ENCODE assay signal across 1 cellular context in the genomic region with DNA sequence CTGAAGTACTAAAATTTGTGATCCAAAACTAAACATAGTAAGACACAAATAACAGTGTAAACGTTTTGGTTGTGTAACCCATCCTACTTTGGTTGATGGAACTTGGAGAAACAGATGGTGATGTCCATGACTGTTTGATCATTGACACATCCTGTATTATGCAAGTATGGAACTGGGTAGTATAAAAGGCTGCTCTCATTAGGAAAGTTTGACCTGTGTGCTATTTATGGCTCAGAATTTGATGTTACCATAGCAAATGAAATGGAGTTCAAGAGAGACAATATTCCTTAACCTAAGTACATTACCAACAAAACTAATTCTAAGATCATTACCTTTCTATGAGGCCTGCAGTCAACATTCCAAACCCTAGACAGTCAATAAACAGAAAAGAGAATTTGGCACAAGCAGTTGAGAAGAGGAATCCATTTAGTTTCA.
TF ChIP-seq lines count a peak whose summit lies in the region.

No MANE protein-coding gene starts in this region.

TF ChIP-seq in HepG2, 621 proteins besides CTCF, POLR2A, EP300 and RAD21 (continued from another document and continues in another):
- TF ChIP-seq, protein P1, sequence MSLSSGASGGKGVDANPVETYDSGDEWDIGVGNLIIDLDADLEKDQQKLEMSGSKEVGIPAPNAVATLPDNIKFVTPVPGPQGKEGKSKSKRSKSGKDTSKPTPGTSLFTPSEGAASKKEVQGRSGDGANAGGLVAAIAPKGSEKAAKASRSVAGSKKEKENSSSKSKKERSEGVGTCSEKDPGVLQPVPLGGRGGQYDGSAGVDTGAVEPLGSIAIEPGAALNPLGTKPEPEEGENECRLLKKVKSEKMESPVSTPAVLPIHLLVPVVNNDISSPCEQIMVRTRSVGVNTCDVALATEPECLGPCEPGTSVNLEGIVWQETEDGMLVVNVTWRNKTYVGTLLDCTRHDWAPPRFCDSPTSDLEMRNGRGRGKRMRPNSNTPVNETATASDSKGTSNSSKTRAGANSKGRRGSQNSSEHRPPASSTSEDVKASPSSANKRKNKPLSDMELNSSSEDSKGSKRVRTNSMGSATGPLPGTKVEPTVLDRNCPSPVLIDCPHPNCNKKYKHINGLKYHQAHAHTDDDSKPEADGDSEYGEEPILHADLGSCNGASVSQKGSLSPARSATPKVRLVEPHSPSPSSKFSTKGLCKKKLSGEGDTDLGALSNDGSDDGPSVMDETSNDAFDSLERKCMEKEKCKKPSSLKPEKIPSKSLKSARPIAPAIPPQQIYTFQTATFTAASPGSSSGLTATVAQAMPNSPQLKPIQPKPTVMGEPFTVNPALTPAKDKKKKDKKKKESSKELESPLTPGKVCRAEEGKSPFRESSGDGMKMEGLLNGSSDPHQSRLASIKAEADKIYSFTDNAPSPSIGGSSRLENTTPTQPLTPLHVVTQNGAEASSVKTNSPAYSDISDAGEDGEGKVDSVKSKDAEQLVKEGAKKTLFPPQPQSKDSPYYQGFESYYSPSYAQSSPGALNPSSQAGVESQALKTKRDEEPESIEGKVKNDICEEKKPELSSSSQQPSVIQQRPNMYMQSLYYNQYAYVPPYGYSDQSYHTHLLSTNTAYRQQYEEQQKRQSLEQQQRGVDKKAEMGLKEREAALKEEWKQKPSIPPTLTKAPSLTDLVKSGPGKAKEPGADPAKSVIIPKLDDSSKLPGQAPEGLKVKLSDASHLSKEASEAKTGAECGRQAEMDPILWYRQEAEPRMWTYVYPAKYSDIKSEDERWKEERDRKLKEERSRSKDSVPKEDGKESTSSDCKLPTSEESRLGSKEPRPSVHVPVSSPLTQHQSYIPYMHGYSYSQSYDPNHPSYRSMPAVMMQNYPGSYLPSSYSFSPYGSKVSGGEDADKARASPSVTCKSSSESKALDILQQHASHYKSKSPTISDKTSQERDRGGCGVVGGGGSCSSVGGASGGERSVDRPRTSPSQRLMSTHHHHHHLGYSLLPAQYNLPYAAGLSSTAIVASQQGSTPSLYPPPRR (CRISPR knock-in tag; IDR thresholded peaks at IDR 0.05; ENCODE audit: borderline replicate concordance): peak; percentile 55; the same call in 1 of the 2 replicates
- TF ChIP-seq ZNF296 (CRISPR knock-in tag; conservative IDR thresholded peaks at IDR 0.05) (no peak), HNRNPH1 (optimal IDR thresholded peaks at IDR 0.05; ENCODE audit: low read depth, low read length) (no peak), MTA1 (CRISPR knock-in tag; IDR thresholded peaks at IDR 0.05; ENCODE audit: borderline replicate concordance) (no peak), PITX1 (CRISPR knock-in tag; IDR thresholded peaks at IDR 0.05) (no peak), RXRB (CRISPR knock-in tag; IDR thresholded peaks at IDR 0.05; ENCODE audit: borderline replicate concordance) (peak; percentile 42; the same call in 1 of the 2 replicates), HNF4A (CRISPR knock-in tag; IDR thresholded peaks at IDR 0.05) (peak; percentile 72), TRIM24 (CRISPR knock-in tag; IDR thresholded peaks at IDR 0.05) (0 out of 2 replicates have a peak, but pooled peaks have one; percentile 60), ATF7 (IDR thresholded peaks at IDR 0.05) (no peak), ATF7 (CRISPR knock-in tag; IDR thresholded peaks at IDR 0.05) (no peak), SOX5 (CRISPR knock-in tag; IDR thresholded peaks at IDR 0.05; ENCODE audit: borderline replicate concordance) (peak; percentile 51), ZNF382 (CRISPR knock-in tag; IDR thresholded peaks at IDR 0.05; ENCODE audit: borderline replicate concordance) (no peak), ZNF143 (CRISPR knock-in tag; IDR thresholded peaks at IDR 0.05) (no peak), SNRNP70 (IDR thresholded peaks at IDR 0.05; ENCODE audit: low read depth, low read length) (no peak), PHB2 (IDR thresholded peaks at IDR 0.05; ENCODE audit: partially characterized antibody) (no peak), RFX5 (IDR thresholded peaks at IDR 0.05; ENCODE audit: low read depth, low read length) (no peak), ZNF276 (CRISPR knock-in tag; IDR thresholded peaks at IDR 0.05; ENCODE audit: low read depth) (no peak), FOXC1 (CRISPR knock-in tag; IDR thresholded peaks at IDR 0.05; ENCODE audit: borderline replicate concordance) (no peak), ZNF775 (CRISPR knock-in tag; IDR thresholded peaks at IDR 0.05; ENCODE audit: borderline replicate concordance) (no peak), REL (CRISPR knock-in tag; conservative IDR thresholded peaks at IDR 0.05) (no peak), HDAC2 (CRISPR knock-in tag; IDR thresholded peaks at IDR 0.05) (peak; percentile 62; the same call in 1 of the 2 replicates), ZNF224 (CRISPR knock-in tag; IDR thresholded peaks at IDR 0.05) (no peak), ZNF550 (CRISPR knock-in tag; IDR thresholded peaks at IDR 0.05; ENCODE audit: borderline replicate concordance) (no peak), NPAS2 (CRISPR knock-in tag; IDR thresholded peaks at IDR 0.05; ENCODE audit: borderline replicate concordance) (no peak), NCOR1 (IDR thresholded peaks at IDR 0.05; ENCODE audit: borderline replicate concordance, low read length) (no peak), NFYC (CRISPR knock-in tag; IDR thresholded peaks at IDR 0.05) (no peak), JARID2 (CRISPR knock-in tag; IDR thresholded peaks at IDR 0.05; ENCODE audit: insufficient replicate concordance) (no peak), RARG (CRISPR knock-in tag; IDR thresholded peaks at IDR 0.05; ENCODE audit: low read depth) (no peak), MYNN (CRISPR knock-in tag; IDR thresholded peaks at IDR 0.05; ENCODE audit: low read depth) (no peak), ZSCAN22 (CRISPR knock-in tag; IDR thresholded peaks at IDR 0.05) (no peak), ESRRA (CRISPR knock-in tag; IDR thresholded peaks at IDR 0.05; ENCODE audit: low read depth) (no peak), PTBP1 (IDR thresholded peaks at IDR 0.05; ENCODE audit: low read depth, low read length, poor library complexity, severe bottlenecking) (no peak), ZSCAN21 (CRISPR knock-in tag; IDR thresholded peaks at IDR 0.05; ENCODE audit: borderline replicate concordance) (no peak), RFX1 (IDR thresholded peaks at IDR 0.05) (no peak), ZNF674 (CRISPR knock-in tag; IDR thresholded peaks at IDR 0.05; ENCODE audit: low read depth) (no peak)
- TF ChIP-seq, protein P2, sequence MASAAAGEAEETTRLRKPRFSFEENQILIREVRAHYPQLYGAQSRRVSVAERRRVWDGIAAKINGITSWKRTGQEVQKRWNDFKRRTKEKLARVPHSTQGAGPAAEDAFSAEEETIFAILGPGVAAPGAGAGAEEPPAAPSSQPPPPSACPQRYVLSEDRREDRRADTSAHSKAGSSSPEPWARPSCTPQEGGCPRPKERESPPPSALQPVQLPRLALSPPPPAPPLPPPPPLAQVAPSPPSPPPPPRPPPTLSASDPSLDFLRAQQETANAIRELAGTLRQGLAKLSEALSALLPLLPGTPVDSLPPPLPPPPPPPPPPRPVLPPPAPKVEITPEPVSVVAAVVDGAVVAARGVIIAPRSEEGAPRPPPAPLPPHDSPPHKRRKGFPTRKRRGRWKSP (CRISPR knock-in tag; IDR thresholded peaks at IDR 0.05): no peak
- TF ChIP-seq, protein P3, sequence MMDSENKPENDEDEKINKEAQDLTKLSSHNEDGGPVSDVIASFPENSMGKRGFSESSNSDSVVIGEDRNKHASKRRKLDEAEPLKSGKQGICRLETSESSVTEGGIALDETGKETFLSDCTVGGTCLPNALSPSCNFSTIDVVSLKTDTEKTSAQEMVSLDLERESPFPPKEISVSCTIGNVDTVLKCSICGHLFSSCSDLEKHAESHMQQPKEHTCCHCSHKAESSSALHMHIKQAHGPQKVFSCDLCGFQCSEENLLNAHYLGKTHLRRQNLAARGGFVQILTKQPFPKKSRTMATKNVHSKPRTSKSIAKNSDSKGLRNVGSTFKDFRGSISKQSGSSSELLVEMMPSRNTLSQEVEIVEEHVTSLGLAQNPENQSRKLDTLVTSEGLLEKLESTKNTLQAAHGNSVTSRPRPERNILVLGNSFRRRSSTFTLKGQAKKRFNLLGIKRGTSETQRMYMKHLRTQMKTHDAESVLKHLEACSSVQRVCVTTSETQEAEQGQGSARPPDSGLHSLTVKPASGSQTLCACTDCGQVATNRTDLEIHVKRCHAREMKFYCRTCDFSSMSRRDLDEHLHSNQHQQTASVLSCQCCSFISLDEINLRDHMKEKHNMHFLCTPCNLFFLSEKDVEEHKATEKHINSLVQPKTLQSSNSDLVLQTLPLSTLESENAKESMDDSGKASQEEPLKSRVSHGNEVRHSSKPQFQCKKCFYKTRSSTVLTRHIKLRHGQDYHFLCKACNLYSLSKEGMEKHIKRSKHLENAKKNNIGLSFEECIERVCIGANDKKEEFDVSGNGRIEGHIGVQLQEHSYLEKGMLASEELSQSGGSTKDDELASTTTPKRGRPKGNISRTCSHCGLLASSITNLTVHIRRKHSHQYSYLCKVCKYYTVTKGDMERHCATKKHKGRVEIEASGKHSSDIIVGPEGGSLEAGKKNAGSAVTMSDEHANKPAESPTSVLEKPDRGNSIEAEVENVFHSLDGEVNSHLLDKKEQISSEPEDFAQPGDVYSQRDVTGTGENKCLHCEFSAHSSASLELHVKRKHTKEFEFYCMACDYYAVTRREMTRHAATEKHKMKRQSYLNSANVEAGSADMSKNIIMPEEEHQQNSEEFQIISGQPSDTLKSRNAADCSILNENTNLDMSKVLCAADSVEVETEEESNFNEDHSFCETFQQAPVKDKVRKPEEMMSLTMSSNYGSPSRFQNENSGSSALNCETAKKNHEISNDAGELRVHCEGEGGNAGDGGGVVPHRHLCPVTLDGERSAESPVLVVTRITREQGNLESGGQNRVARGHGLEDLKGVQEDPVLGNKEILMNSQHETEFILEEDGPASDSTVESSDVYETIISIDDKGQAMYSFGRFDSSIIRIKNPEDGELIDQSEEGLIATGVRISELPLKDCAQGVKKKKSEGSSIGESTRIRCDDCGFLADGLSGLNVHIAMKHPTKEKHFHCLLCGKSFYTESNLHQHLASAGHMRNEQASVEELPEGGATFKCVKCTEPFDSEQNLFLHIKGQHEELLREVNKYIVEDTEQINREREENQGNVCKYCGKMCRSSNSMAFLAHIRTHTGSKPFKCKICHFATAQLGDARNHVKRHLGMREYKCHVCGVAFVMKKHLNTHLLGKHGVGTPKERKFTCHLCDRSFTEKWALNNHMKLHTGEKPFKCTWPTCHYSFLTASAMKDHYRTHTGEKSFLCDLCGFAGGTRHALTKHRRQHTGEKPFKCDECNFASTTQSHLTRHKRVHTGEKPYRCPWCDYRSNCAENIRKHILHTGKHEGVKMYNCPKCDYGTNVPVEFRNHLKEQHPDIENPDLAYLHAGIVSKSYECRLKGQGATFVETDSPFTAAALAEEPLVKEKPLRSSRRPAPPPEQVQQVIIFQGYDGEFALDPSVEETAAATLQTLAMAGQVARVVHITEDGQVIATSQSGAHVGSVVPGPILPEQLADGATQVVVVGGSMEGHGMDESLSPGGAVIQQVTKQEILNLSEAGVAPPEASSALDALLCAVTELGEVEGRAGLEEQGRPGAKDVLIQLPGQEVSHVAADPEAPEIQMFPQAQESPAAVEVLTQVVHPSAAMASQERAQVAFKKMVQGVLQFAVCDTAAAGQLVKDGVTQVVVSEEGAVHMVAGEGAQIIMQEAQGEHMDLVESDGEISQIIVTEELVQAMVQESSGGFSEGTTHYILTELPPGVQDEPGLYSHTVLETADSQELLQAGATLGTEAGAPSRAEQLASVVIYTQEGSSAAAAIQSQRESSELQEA (CRISPR knock-in tag; IDR thresholded peaks at IDR 0.05; ENCODE audit: not compliant biosample characterization): no peak
- TF ChIP-seq, protein P4, sequence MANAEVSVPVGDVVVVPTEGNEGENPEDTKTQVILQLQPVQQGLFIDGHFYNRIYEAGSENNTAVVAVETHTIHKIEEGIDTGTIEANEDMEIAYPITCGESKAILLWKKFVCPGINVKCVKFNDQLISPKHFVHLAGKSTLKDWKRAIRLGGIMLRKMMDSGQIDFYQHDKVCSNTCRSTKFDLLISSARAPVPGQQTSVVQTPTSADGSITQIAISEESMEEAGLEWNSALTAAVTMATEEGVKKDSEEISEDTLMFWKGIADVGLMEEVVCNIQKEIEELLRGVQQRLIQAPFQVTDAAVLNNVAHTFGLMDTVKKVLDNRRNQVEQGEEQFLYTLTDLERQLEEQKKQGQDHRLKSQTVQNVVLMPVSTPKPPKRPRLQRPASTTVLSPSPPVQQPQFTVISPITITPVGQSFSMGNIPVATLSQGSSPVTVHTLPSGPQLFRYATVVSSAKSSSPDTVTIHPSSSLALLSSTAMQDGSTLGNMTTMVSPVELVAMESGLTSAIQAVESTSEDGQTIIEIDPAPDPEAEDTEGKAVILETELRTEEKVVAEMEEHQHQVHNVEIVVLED (CRISPR knock-in tag; IDR thresholded peaks at IDR 0.05; ENCODE audit: borderline replicate concordance): no peak
- TF ChIP-seq, protein P5, sequence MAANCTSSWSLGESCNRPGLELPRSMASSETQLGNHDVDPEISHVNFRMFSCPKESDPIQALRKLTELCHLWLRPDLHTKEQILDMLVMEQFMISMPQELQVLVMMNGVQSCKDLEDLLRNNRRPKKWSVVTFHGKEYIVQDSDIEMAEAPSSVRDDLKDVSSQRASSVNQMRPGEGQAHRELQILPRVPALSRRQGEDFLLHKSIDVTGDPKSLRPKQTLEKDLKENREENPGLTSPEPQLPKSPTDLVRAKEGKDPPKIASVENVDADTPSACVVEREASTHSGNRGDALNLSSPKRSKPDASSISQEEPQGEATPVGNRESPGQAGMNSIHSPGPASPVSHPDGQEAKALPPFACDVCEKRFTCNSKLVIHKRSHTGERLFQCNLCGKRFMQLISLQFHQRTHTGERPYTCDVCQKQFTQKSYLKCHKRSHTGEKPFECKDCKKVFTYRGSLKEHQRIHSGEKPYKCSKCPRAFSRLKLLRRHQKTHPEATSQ (CRISPR knock-in tag; IDR thresholded peaks at IDR 0.05; ENCODE audit: borderline replicate concordance): no peak
- TF ChIP-seq, protein P6, sequence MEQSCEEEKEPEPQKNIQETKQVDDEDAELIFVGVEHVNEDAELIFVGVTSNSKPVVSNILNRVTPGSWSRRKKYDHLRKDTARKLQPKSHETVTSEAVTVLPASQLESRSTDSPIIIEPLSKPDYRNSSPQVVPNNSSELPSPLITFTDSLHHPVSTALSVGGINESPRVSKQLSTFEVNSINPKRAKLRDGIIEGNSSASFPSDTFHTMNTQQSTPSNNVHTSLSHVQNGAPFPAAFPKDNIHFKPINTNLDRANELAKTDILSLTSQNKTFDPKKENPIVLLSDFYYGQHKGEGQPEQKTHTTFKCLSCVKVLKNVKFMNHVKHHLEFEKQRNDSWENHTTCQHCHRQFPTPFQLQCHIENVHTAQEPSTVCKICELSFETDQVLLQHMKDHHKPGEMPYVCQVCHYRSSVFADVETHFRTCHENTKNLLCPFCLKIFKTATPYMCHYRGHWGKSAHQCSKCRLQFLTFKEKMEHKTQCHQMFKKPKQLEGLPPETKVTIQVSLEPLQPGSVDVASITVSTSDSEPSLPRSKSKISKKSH (CRISPR knock-in tag; IDR thresholded peaks at IDR 0.05; ENCODE audit: borderline replicate concordance): no peak
